In the genomic region with DNA sequence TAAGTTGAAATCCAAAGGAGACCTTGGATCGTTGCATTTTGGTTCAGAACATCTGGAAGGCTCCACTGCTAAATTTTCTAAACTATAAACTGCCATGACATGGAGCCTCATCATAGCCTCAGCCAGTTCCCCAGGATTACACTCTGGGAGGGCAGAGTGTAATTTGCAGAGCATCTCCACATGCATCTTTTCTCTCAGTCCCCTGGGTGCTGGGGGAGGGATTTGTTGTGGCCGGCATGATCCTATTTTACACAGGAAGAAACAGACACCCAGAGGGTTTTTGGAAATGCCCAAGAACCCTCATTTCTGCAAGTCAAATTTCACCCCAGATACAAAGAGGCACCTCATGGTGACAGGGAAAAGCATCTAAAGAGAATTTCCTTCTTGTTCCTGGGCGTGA, we compare ENCODE assay signal across 21 cellular contexts. TPM values are rescaled to one million over a fixed set of nuclear protein-coding genes. Genes with fewer than 3 reads are reported as not detected.
DNase-seq lines count a peak whose midpoint lies in the region; ATAC-seq, FAIRE-seq and TF ChIP-seq lines count a peak whose summit lies in the region.
"Had no signal": no experiment of that assay in that cellular context is flagged by ENCODE, and none has a peak within 500 bp of the region (broad histone marks: within the 10 kb centered on the region; RNA-seq: fewer than 3 reads in every experiment).

No MANE protein-coding gene starts in this region.

- TF ChIP-seq RAD21 in H1 (IDR thresholded peaks at IDR 0.05 in 1 of 2, conservative IDR thresholded peaks at IDR 0.05 in 1 of 2; ENCODE audit: low read depth in 2 of 2, low read length in 2 of 2), result no peak

- H4K8ac ChIP-seq in H1 (ENCODE audit: extremely low read depth, insufficient read depth, low read length), result no peak overlapping the region

- no peak overlapping the region for H3K14ac ChIP-seq in H1 (ENCODE audit: insufficient read length)

- CTCF ChIA-PET in H1 (lab: Charles Lee; ENCODE audit: partially characterized antibody), result no interaction called here

- H3K36me3 ChIP-seq in H1 (ENCODE audit: control insufficient read depth in 2 of 4, insufficient read depth in 4 of 4, low read length in 3 of 4) (no peaks in the 10 kb centered on the region), neuron (ENCODE audit: insufficient read depth, low read length) (no peaks in the 10 kb centered on the region), gastroesophageal sphincter (no peaks in the 10 kb centered on the region)
- H3K36me3 ChIP-seq: ascending aorta had no signal

- H3K23me2 ChIP-seq in H1 (ENCODE audit: low read depth, low read length), result no peaks in the 10 kb centered on the region

- H3K27ac Mint-ChIP-seq in activated CD4-positive, alpha-beta T cell treated with anti-CD3 and anti-CD28 coated beads, Interleukin-2, amount 10 ng/mL, durations not matched to agents 24 days and 14 days, result no peak overlapping the region
- H3K27ac Mint-ChIP-seq: activated T-helper 2 cell treated with anti-CD3 and anti-CD28 coated beads, Interferon-gamma antibody, Interleukin-2, Interleukin-4, amounts not matched to agents 10 μg/mL and 5 μg/mL and 100 μg/mL, durations not matched to agents 14 hours and 24 hours and 36 hours had no signal

- TF ChIP-seq EP300 in H1 (IDR thresholded peaks at IDR 0.05; ENCODE audit: borderline replicate concordance in 1 of 2, low read depth in 2 of 2, low read length in 2 of 2) (no peak), gastroesophageal sphincter (IDR thresholded peaks at IDR 0.05) (no peak)

- H3K9me3 Mint-ChIP-seq in activated CD4-positive, alpha-beta T cell treated with anti-CD3 and anti-CD28 coated beads, Interleukin-2, amount 10 ng/mL, durations not matched to agents 24 days and 14 days, result no peaks in the 10 kb centered on the region
- H3K9me3 Mint-ChIP-seq: activated T-helper 2 cell treated with anti-CD3 and anti-CD28 coated beads, Interferon-gamma antibody, Interleukin-2, Interleukin-4, amounts not matched to agents 10 μg/mL and 5 μg/mL and 100 μg/mL, durations not matched to agents 14 hours and 24 hours and 36 hours had no signal

- H3K27ac ChIP-seq in H1 (ENCODE audit: low read depth, low read length) (no peak overlapping the region), gastroesophageal sphincter (no peak overlapping the region)
- H3K27ac ChIP-seq: ascending aorta had no signal

- 89% methylated on average over 3 of the region's 3 CpGs; no CpG with 5 or more reads in 1 of the 2 experiments for WGBS in H1 (ENCODE audit: extremely low coverage in 1 of 2, insufficient coverage in 1 of 2, insufficient read length in 1 of 2, insufficient replicate concordance in 2 of 2, low coverage in 1 of 2, low lambda C conversion rate in 2 of 2, missing lambda C conversion rate in 1 of 2), 2 experiments
- 72 to 74% methylated on average over 3 of the region's 3 CpGs for WGBS in gastroesophageal sphincter (ENCODE audit: low coverage in 1 of 2), 2 donors

- H3K18ac ChIP-seq in H1 (ENCODE audit: extremely low read depth, low read length), result no peak overlapping the region

- POLR2A ChIA-PET in H1 (lab: Charles Lee; ENCODE audit: partially characterized antibody), result no interaction called here

- no peak overlapping the region for H2BK15ac ChIP-seq in H1 (ENCODE audit: low read length)

- TF ChIP-seq CTCF in H1 (IDR thresholded peaks at IDR 0.05; ENCODE audit: control extremely low read depth in 1 of 3, insufficient read depth in 1 of 3, low read depth in 1 of 3, low read length in 3 of 3), result no peak
- no peak for TF ChIP-seq CTCF in gastroesophageal sphincter (IDR thresholded peaks at IDR 0.05)

- TF ChIP-seq POLR2A in H1 (IDR thresholded peaks at IDR 0.05; ENCODE audit: control extremely low read depth in 1 of 2, low read depth in 2 of 2, low read length in 2 of 2) (no peak), gastroesophageal sphincter (IDR thresholded peaks at IDR 0.05) (no peak)

- intact Hi-C loops in activated CD4-positive, alpha-beta T cell treated with anti-CD3 and anti-CD28 coated beads, Interleukin-2, amount 10 ng/mL, durations not matched to agents 24 days and 14 days (cut with micrococcal nuclease), result no loop called here

- H2BK5ac ChIP-seq in H1 (ENCODE audit: low read depth, low read length), result no peak overlapping the region

- H3K4ac ChIP-seq in H1 (replicated peaks; ENCODE audit: insufficient read length, low read depth, low read length), result no peak overlapping the region

- no peak overlapping the region for H3K9ac ChIP-seq in H1 (replicated peaks in 1 of 4; ENCODE audit: extremely low read depth in 1 of 4, low read depth in 3 of 4, low read length in 3 of 4)

- no peaks in the 10 kb centered on the region for H3K79me1 ChIP-seq in H1 (ENCODE audit: low read depth, low read length)

- H2BK120ac ChIP-seq in H1 (replicated peaks; ENCODE audit: low read depth, low read length), result no peak overlapping the region

- H4K20me1 ChIP-seq in H1 (replicated peaks in 1 of 2; ENCODE audit: control insufficient read depth in 1 of 2, insufficient read depth in 2 of 2, low read length in 2 of 2), result no peaks in the 10 kb centered on the region

- peaks cover 4% of the 10 kb centered on the region for H3K4me1 Mint-ChIP-seq in activated CD4-positive, alpha-beta T cell treated with anti-CD3 and anti-CD28 coated beads, Interleukin-2, amount 10 ng/mL, durations not matched to agents 24 days and 14 days

- H3K36me3 Mint-ChIP-seq in activated CD4-positive, alpha-beta T cell treated with anti-CD3 and anti-CD28 coated beads, Interleukin-2, amount 10 ng/mL, durations not matched to agents 24 days and 14 days (ENCODE audit: low read depth), result no peaks in the 10 kb centered on the region

- ATAC-seq in HG03378 (IDR thresholded peaks at IDR 0.05; ENCODE audit: unreplicated experiment) (no peak), gastroesophageal sphincter (no peak)
- ATAC-seq: Panc1, SK-N-SH treated with all-trans-retinoic acid at 6 μM for 48 hours had no signal

- H3K56ac ChIP-seq in H1 (replicated peaks; ENCODE audit: insufficient read length, low read depth, low read length), result no peak overlapping the region

- no peaks in the 10 kb centered on the region for H3K79me2 ChIP-seq in H1 (ENCODE audit: control insufficient read depth in 1 of 2, insufficient read depth in 2 of 2, low read length in 2 of 2)

- peaks cover 0 to 14% (median 9%) of the 10 kb centered on the region in 4 experiments; a peak in 5 of 7 replicates for H3K4me1 ChIP-seq in H1 (replicated peaks in 1 of 4; ENCODE audit: control insufficient read depth in 3 of 4, insufficient read depth in 4 of 4, low read length in 3 of 4)
- H3K4me1 ChIP-seq in neuron (ENCODE audit: insufficient read depth, low read length), result peaks cover 26% of the 10 kb centered on the region
- peaks cover 0 to 41% (median 4%) of the 10 kb centered on the region in 3 donors for H3K4me1 ChIP-seq in gastroesophageal sphincter

- H3K23ac ChIP-seq in H1 (ENCODE audit: insufficient read length), result no peak overlapping the region

- no peak overlapping the region for H2AK5ac ChIP-seq in H1 (ENCODE audit: low read depth, low read length)

- FAIRE-seq in H1 (lab: Jason Lieb, UNC), result no peak
- FAIRE-seq: TTC549 had no signal

- H2AFZ ChIP-seq in H1 (ENCODE audit: low read length) (0 out of 2 replicates have a peak overlapping the region, but pooled peaks have one; percentile 82), neuron (ENCODE audit: low read depth, low read length) (no peak overlapping the region)

- H3K27me3 Mint-ChIP-seq in activated CD4-positive, alpha-beta T cell treated with anti-CD3 and anti-CD28 coated beads, Interleukin-2, amount 10 ng/mL, durations not matched to agents 24 days and 14 days, result peaks cover 56% of the 10 kb centered on the region

- H2BK12ac ChIP-seq in H1 (ENCODE audit: low read depth, low read length), result no peak overlapping the region

- peaks cover 0 to 13% (median 5%) of the 10 kb centered on the region in 4 experiments; a peak in 4 of 7 replicates for H3K27me3 ChIP-seq in H1 (replicated peaks in 1 of 4; ENCODE audit: control insufficient read depth in 3 of 4, extremely low read depth in 1 of 4, insufficient read depth in 3 of 4, low read length in 3 of 4)
- peaks cover 42% of the 10 kb centered on the region for H3K27me3 ChIP-seq in neuron (ENCODE audit: insufficient read depth, low read length)
- peaks cover 14% of the 10 kb centered on the region for H3K27me3 ChIP-seq in gastroesophageal sphincter
- H3K27me3 ChIP-seq: ascending aorta had no signal

- H3K4me3 Mint-ChIP-seq in activated CD4-positive, alpha-beta T cell treated with anti-CD3 and anti-CD28 coated beads, Interleukin-2, amount 10 ng/mL, durations not matched to agents 24 days and 14 days, result no peak overlapping the region

- peak; percentile 48 for DNase-seq in activated CD4-positive, alpha-beta T cell treated with anti-CD3 and anti-CD28 coated beads, Interleukin-2, amount 10 ng/mL, durations not matched to agents 24 days and 14 days
- DNase-seq in activated CD4-positive, alpha-beta T cell treated with anti-CD3 and anti-CD28 coated beads for 48 hours, result no peak
- DNase-seq in RPMI7951 (ENCODE audit: low read depth) (peak; percentile 28), H1 (ENCODE audit: low read depth in 1 of 2, low spot score in 2 of 2) (no peak)
- no peak for DNase-seq in stimulated activated CD4-positive, alpha-beta T cell treated with anti-CD3 and anti-CD28 coated beads, Interleukin-15, amount 100 ng/mL, for 24 hours
- DNase-seq: activated CD4-positive, alpha-beta T cell treated with anti-CD3 and anti-CD28 coated beads, Interleukin-2, amount 50 U/mL, for 4 hours; dermis blood vessel endothelial cell; erythroblast; KG1; naive B cell; NCI-H1105 treated with DMSO at 0.1 percent for 48 hours; NCI-H82; stimulated activated naive CD4-positive, alpha-beta T cell treated with Interleukin-2 at 50 U/mL for 16 hours had no signal

- no peak overlapping the region for H4K5ac ChIP-seq in H1 (ENCODE audit: insufficient read length, low read depth, low read length)

- peaks cover 0 to 2% of the 10 kb centered on the region in 2 experiments; a peak in 1 of 4 replicates for H3K9me3 ChIP-seq in H1 (ENCODE audit: insufficient read depth in 2 of 2, low read depth in 1 of 2, low read length in 1 of 2)
- peaks cover 14% of the 10 kb centered on the region for H3K9me3 ChIP-seq in neuron (ENCODE audit: low read length)
- no peaks in the 10 kb centered on the region for H3K9me3 ChIP-seq in gastroesophageal sphincter
- H3K9me3 ChIP-seq: ascending aorta had no signal

- 0 out of 4 replicates have a peak overlapping the region, but pooled peaks of 1 of the 2 experiments have one; percentile 71 for H3K4me2 ChIP-seq in H1 (ENCODE audit: insufficient read depth in 1 of 2, low read depth in 2 of 2, low read length in 2 of 2)

- H3K4me3 ChIP-seq in H1 (ENCODE audit: extremely low read depth in 1 of 4, insufficient read depth in 2 of 4, low read depth in 3 of 4, low read length in 4 of 4) (peak overlapping the region in 1 of 4 experiments; percentile 54; a peak in 1 of 8 replicates), neuron (ENCODE audit: low read length) (peak overlapping the region; percentile 2), gastroesophageal sphincter (no peak overlapping the region)

- H2BK20ac ChIP-seq in H1 (ENCODE audit: low read length), result no peak overlapping the region

- no peak overlapping the region for H4K91ac ChIP-seq in H1 (replicated peaks; ENCODE audit: insufficient read length, low read length)

RNA-seq across cellular contexts. Expression of gene HDAC4, which starts 40.9 kb away (rescaled TPM):
- total RNA-seq in activated CD4-positive, alpha-beta T cell treated with anti-CD3 and anti-CD28 coated beads, Interleukin-2, amount 10 ng/mL, durations not matched to agents 24 days and 14 days, result 44.7 and 45.9 TPM in 2 replicates
- 4.6 and 5.5 TPM in 2 replicates for total RNA-seq in RPMI7951 (2014; rRNA removed; shearing (Covaris generic))
- total RNA-seq in H1 (2021; fragmentation: NEBNext Ultra II Directional; extraction: Animal tissue kit (Norgen Biotek cat#: 25700)), result 31.3 and 31.5 TPM in 2 replicates
- 15.4 and 31.2 TPM in 2 replicates for polyA plus RNA-seq in H1 (2011; rRNA removed)
- polyA plus RNA-seq in H1 (2011; cell fraction: cytosol; rRNA removed), result 14.3 TPM
- 24.1 TPM for polyA plus RNA-seq in H1 (2011; cell fraction: nucleus; rRNA removed)
- polyA plus RNA-seq in H1 (2012, experiment 1 of 2), result 9.7 to 17.8 TPM (median 12.6 TPM) in 4 replicates
- polyA plus RNA-seq in H1 (2012, experiment 2 of 2), result 5.0 TPM
- 14.8 TPM for polyA plus RNA-seq in H1 (2013, experiment 1 of 2)
- 12.6 TPM for polyA plus RNA-seq in H1 (2013, experiment 2 of 2)
- 35.1 and 38.5 TPM in 2 replicates for polyA minus RNA-seq in H1 (2011; rRNA and poly(A)+ RNA removed)
- 26.3 TPM for polyA minus RNA-seq in H1 (2011; cell fraction: cytosol; rRNA and poly(A)+ RNA removed)
- 47.3 TPM for polyA minus RNA-seq in H1 (2011; cell fraction: nucleus; rRNA and poly(A)+ RNA removed)
- total RNA-seq in gastroesophageal sphincter, result 100 to 1,000 TPM in 1 of 4 donors, 10 to 100 TPM in 3; 41.3 to 104 (median 85.8) TPM

Comparison
In these comparisons a context has a peak if more than half of its experiments do, and no peak if none do; other contexts are left out.
1. DNase-seq: peak in activated CD4-positive, alpha-beta T cell treated with anti-CD3 and anti-CD28 coated beads, Interleukin-2, amount 10 ng/mL, durations not matched to agents 24 days and 14 days (single experiment) and RPMI7951 (single experiment); none in activated CD4-positive, alpha-beta T cell treated with anti-CD3 and anti-CD28 coated beads for 48 hours (single experiment), H1 (0 of 2) and stimulated activated CD4-positive, alpha-beta T cell treated with anti-CD3 and anti-CD28 coated beads, Interleukin-15, amount 100 ng/mL, for 24 hours (single experiment).